In the genomic region with DNA sequence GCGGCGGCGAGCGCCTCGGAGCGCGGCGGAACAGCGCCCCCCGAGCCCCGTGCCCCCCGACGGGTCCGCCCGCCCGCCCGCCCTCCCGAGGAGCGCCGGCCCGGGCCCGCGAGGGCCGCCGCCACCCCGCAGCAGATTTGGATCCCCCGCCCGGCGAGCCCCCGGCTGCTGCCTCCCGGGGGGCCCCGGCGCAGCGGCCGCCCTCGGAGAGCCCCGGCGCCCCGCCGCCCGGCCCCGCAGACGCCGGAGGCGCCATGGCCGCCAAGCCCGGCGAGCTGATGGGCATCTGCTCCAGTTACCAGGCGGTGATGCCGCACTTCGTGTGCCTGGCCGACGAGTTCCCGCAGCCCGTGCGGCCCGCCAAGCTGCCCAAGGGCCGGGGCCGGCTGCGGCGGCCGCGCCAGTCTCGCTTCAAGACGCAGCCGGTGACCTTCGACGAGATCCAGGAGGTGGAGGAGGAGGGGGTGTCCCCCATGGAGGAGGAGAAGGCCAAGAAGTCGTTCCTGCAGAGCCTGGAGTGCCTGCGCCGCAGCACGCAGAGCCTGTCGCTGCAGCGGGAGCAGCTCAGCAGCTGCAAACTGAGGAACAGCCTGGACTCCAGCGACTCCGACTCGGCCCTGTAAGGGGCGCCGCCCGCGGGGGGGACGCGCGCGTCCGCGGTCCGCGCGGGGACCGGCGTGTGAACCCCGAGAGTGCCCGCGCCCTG, we compare ENCODE assay signal across 1 cellular context.
A peak's percentile ranks its signal among the peaks of the same experiment; 100 is the strongest.
TF ChIP-seq lines count a peak whose summit lies in the region.

No MANE protein-coding gene starts in this region.

TF ChIP-seq in HepG2, 621 proteins besides CTCF, POLR2A, EP300 and RAD21 (continued from another document):
- TF ChIP-seq, protein P1, sequence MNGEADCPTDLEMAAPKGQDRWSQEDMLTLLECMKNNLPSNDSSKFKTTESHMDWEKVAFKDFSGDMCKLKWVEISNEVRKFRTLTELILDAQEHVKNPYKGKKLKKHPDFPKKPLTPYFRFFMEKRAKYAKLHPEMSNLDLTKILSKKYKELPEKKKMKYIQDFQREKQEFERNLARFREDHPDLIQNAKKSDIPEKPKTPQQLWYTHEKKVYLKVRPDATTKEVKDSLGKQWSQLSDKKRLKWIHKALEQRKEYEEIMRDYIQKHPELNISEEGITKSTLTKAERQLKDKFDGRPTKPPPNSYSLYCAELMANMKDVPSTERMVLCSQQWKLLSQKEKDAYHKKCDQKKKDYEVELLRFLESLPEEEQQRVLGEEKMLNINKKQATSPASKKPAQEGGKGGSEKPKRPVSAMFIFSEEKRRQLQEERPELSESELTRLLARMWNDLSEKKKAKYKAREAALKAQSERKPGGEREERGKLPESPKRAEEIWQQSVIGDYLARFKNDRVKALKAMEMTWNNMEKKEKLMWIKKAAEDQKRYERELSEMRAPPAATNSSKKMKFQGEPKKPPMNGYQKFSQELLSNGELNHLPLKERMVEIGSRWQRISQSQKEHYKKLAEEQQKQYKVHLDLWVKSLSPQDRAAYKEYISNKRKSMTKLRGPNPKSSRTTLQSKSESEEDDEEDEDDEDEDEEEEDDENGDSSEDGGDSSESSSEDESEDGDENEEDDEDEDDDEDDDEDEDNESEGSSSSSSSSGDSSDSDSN (CRISPR knock-in tag; IDR thresholded peaks at IDR 0.05) = peak; percentile 26; the same call in 1 of the 2 replicates
- no peak for TF ChIP-seq ZNF367 (CRISPR knock-in tag; IDR thresholded peaks at IDR 0.05; ENCODE audit: borderline replicate concordance)
